In genomic region chr13:106212436-106213010, GRCh38 we compare ENCODE assay signal across 24 cellular contexts.
DNase-seq lines count a peak whose midpoint lies in the region; ATAC-seq lines count a peak whose summit lies in the region.
"Had no signal": no experiment of that assay in that cellular context is flagged by ENCODE, and none has a peak within 500 bp of the region (broad histone marks: within the 10 kb centered on the region; RNA-seq: fewer than 3 reads in every experiment).

No MANE protein-coding gene starts in this region.

- H3K4me1 ChIP-seq in iPS-20b (ENCODE audit: insufficient read depth, low read length) (no peaks in the 10 kb centered on the region; the same call in 1 of the 2 replicates), HAP-1 (peaks cover 8% of the 10 kb centered on the region)
- H3K4me1 ChIP-seq: esophagus muscularis mucosa, spleen had no signal

- H3K27me3 ChIP-seq in iPS-20b (ENCODE audit: insufficient read depth, low read length) (no peaks in the 10 kb centered on the region), HAP-1 (ENCODE audit: low read depth) (peaks cover 4% of the 10 kb centered on the region; the same call in 1 of the 2 replicates)
- H3K27me3 ChIP-seq: esophagus muscularis mucosa, ovary, spleen had no signal

- H3K9me3 ChIP-seq in iPS-20b (ENCODE audit: insufficient read depth, low read depth, low read length) (no peaks in the 10 kb centered on the region), HAP-1 (no peaks in the 10 kb centered on the region)
- H3K9me3 ChIP-seq: esophagus muscularis mucosa, ovary had no signal

- no peak overlapping the region for H3K9ac ChIP-seq in iPS-20b (ENCODE audit: low read depth, low read length)

- no peak for ATAC-seq in HG03196 (IDR thresholded peaks at IDR 0.05; ENCODE audit: unreplicated experiment)
- no peak for ATAC-seq in HG03097 (IDR thresholded peaks at IDR 0.05; ENCODE audit: low FRiP score, unreplicated experiment)
- ATAC-seq: left ventricle myocardium superior; naive thymus-derived CD8-positive, alpha-beta T cell; Right ventricle myocardium inferior had no signal

- no peak overlapping the region for H3K27ac ChIP-seq in iPS-20b (ENCODE audit: low read length)
- H3K27ac ChIP-seq: esophagus muscularis mucosa, ovary, PC-9, spleen had no signal

- H3K4me3 ChIP-seq in iPS-20b (ENCODE audit: low read length): peak overlapping the region; percentile 28; the same call in 1 of the 2 replicates
- no peak overlapping the region for H3K4me3 ChIP-seq in HAP-1
- H3K4me3 ChIP-seq: esophagus muscularis mucosa, ovary, PC-9, spleen had no signal

- in situ Hi-C loops in HAP-1 (cut with MboI; ENCODE audit: low sequenced_read_pairs): no loop called here

- DNase-seq in AG08396 (ENCODE audit: low spot score) (peak; percentile 13), GM03348 (ENCODE audit: low spot score) (peak; percentile 17), LHCN-M2 (ENCODE audit: low read depth) (peak; percentile 59), HAP-1 (ENCODE audit: low spot score in 2 of 2) (no peak)
- DNase-seq in activated CD4-positive, alpha-beta T cell treated with anti-CD3 and anti-CD28 coated beads, Interleukin-2, amount 50 U/mL, for 48 hours: no peak
- DNase-seq: activated CD4-positive, alpha-beta T cell treated with anti-CD3 and anti-CD28 coated beads for 4 hours; activated naive CD4-positive, alpha-beta T cell; activated T-cell treated with anti-CD3 and anti-CD28 coated beads, Interleukin-2, amount 50 U/mL, for 24 hours; islet precursor cell; left ventricle myocardium superior; naive thymus-derived CD8-positive, alpha-beta T cell; NCI-H1092; NCI-H1694 treated with DMSO at 0.1 percent for 48 hours; NCI-H2171; NCI-H524; NK-92 treated with Interleukin-12 subunit alpha and Interleukin-12 subunit beta, amount 100 ng/mL, for 24 hours; ovary; PC-9; spleen had no signal

- no peaks in the 10 kb centered on the region for H3K36me3 ChIP-seq in iPS-20b (ENCODE audit: insufficient read depth, low read depth, low read length)
- no peaks in the 10 kb centered on the region for H3K36me3 ChIP-seq in HAP-1 (replicated peaks)
- H3K36me3 ChIP-seq: esophagus muscularis mucosa, ovary, spleen had no signal

Comparison
In these comparisons a context has a peak if more than half of its experiments do, and no peak if none do; other contexts are left out.
1. DNase-seq: peak in AG08396 (single experiment), GM03348 (single experiment) and LHCN-M2 (single experiment); none in HAP-1 (0 of 2) and activated CD4-positive, alpha-beta T cell treated with anti-CD3 and anti-CD28 coated beads, Interleukin-2, amount 50 U/mL, for 48 hours (0 of 2).